8 cellular contexts compared by ENCODE assay signal in genomic region chr16:87579691-87580090, GRCh38. TPM values are rescaled to one million over a fixed set of nuclear protein-coding genes. Genes with fewer than 3 reads are reported as not detected.
"Had no signal": no experiment of that assay in that cellular context is flagged by ENCODE, and none has a peak within 500 bp of the region (broad histone marks: within the 10 kb centered on the region; RNA-seq: fewer than 3 reads in every experiment).

No MANE protein-coding gene starts in this region.

- ATAC-seq: GM23338, K562 had no signal

- H2AFZ ChIP-seq: GM23338 had no signal

- DNase-seq: H9, HCEC 1CT, IMR-90 had no signal

- H3K9me3 Mint-ChIP-seq: GM23338, H9 had no signal

- FAIRE-seq: H54, HTR-8/SVneo, K562 had no signal

- H3K4me3 Mint-ChIP-seq: GM23338, H9 had no signal

- H3K4me2 ChIP-seq: GM23338 had no signal

- H3K27ac Mint-ChIP-seq: GM23338, H9 had no signal

- H3K4me3 ChIP-seq: GM23338, K562 had no signal

RNA-seq across cellular contexts. Expression of gene JPH3, which starts 22.6 kb away (rescaled TPM):
- total RNA-seq: HT-29, IMR-90, K562 had no signal
